In the genomic region with DNA sequence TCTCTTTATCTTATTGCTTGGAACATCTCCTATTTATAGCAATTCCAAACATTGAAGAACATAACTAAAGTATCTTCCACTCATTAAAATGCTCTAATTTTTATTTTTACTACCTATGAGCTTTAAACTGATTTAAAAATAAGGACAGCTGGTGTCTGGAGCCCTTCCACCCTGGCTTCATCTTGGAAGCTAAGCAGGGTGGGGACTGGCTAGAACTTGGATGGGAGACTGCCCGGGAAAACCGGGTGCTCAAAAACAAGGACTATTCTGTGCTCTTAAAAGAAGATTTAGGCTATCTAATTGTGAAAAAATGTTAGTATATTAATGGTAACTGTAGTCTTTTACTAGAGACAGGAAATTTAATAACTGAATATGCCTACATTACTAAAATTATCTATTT, we compare ENCODE assay signal across 1 cellular context.
A peak's percentile ranks its signal among the peaks of the same experiment; 100 is the strongest.
TF ChIP-seq lines count a peak whose summit lies in the region.

No MANE protein-coding gene starts in this region.

TF ChIP-seq in H1, 55 proteins besides CTCF, POLR2A, EP300 and RAD21 (continued from another document):
- TF ChIP-seq, protein P1, sequence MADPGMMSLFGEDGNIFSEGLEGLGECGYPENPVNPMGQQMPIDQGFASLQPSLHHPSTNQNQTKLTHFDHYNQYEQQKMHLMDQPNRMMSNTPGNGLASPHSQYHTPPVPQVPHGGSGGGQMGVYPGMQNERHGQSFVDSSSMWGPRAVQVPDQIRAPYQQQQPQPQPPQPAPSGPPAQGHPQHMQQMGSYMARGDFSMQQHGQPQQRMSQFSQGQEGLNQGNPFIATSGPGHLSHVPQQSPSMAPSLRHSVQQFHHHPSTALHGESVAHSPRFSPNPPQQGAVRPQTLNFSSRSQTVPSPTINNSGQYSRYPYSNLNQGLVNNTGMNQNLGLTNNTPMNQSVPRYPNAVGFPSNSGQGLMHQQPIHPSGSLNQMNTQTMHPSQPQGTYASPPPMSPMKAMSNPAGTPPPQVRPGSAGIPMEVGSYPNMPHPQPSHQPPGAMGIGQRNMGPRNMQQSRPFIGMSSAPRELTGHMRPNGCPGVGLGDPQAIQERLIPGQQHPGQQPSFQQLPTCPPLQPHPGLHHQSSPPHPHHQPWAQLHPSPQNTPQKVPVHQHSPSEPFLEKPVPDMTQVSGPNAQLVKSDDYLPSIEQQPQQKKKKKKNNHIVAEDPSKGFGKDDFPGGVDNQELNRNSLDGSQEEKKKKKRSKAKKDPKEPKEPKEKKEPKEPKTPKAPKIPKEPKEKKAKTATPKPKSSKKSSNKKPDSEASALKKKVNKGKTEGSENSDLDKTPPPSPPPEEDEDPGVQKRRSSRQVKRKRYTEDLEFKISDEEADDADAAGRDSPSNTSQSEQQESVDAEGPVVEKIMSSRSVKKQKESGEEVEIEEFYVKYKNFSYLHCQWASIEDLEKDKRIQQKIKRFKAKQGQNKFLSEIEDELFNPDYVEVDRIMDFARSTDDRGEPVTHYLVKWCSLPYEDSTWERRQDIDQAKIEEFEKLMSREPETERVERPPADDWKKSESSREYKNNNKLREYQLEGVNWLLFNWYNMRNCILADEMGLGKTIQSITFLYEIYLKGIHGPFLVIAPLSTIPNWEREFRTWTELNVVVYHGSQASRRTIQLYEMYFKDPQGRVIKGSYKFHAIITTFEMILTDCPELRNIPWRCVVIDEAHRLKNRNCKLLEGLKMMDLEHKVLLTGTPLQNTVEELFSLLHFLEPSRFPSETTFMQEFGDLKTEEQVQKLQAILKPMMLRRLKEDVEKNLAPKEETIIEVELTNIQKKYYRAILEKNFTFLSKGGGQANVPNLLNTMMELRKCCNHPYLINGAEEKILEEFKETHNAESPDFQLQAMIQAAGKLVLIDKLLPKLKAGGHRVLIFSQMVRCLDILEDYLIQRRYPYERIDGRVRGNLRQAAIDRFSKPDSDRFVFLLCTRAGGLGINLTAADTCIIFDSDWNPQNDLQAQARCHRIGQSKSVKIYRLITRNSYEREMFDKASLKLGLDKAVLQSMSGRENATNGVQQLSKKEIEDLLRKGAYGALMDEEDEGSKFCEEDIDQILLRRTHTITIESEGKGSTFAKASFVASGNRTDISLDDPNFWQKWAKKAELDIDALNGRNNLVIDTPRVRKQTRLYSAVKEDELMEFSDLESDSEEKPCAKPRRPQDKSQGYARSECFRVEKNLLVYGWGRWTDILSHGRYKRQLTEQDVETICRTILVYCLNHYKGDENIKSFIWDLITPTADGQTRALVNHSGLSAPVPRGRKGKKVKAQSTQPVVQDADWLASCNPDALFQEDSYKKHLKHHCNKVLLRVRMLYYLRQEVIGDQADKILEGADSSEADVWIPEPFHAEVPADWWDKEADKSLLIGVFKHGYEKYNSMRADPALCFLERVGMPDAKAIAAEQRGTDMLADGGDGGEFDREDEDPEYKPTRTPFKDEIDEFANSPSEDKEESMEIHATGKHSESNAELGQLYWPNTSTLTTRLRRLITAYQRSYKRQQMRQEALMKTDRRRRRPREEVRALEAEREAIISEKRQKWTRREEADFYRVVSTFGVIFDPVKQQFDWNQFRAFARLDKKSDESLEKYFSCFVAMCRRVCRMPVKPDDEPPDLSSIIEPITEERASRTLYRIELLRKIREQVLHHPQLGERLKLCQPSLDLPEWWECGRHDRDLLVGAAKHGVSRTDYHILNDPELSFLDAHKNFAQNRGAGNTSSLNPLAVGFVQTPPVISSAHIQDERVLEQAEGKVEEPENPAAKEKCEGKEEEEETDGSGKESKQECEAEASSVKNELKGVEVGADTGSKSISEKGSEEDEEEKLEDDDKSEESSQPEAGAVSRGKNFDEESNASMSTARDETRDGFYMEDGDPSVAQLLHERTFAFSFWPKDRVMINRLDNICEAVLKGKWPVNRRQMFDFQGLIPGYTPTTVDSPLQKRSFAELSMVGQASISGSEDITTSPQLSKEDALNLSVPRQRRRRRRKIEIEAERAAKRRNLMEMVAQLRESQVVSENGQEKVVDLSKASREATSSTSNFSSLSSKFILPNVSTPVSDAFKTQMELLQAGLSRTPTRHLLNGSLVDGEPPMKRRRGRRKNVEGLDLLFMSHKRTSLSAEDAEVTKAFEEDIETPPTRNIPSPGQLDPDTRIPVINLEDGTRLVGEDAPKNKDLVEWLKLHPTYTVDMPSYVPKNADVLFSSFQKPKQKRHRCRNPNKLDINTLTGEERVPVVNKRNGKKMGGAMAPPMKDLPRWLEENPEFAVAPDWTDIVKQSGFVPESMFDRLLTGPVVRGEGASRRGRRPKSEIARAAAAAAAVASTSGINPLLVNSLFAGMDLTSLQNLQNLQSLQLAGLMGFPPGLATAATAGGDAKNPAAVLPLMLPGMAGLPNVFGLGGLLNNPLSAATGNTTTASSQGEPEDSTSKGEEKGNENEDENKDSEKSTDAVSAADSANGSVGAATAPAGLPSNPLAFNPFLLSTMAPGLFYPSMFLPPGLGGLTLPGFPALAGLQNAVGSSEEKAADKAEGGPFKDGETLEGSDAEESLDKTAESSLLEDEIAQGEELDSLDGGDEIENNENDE (IDR thresholded peaks at IDR 0.05; ENCODE audit: insufficient replicate concordance, low read length): peak; percentile 30
- TF ChIP-seq TBP (IDR thresholded peaks at IDR 0.05; ENCODE audit: low read depth, low read length) (peak; percentile 98), POU5F1 (IDR thresholded peaks at IDR 0.05; ENCODE audit: low read depth, low read length) (peak; percentile 82; the same call in 1 of the 2 replicates)
